9 cellular contexts compared by ENCODE assay signal in the genomic region with DNA sequence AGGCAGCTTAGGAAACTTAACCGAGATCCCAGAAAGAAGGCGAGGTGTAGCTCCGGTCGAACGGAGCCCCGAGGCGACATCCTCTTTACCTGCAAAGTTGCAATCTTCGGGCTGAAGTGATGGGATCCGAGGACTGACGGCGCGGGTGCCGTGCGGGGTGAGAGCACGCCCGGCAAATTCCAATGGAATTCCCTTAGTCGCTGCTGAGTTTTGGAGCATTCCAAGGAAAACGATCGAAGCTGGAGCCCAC. TPM values are rescaled to one million over a fixed set of nuclear protein-coding genes. Genes with fewer than 3 reads are reported as not detected.
A peak's percentile ranks its signal among the peaks of the same experiment; 100 is the strongest.
DNase-seq lines count a peak whose midpoint lies in the region; ATAC-seq and TF ChIP-seq lines count a peak whose summit lies in the region.
"Had no signal": no experiment of that assay in that cellular context is flagged by ENCODE, and none has a peak within 500 bp of the region (broad histone marks: within the 10 kb centered on the region; RNA-seq: fewer than 3 reads in every experiment).

No MANE protein-coding gene starts in this region.

- H3K36me3 ChIP-seq in GM23338 (ENCODE audit: insufficient read depth) = no peaks in the 10 kb centered on the region
- H3K36me3 ChIP-seq in rectal smooth muscle tissue (ENCODE audit: control insufficient read depth, insufficient read depth, low read length) = no peaks in the 10 kb centered on the region

- no peaks in the 10 kb centered on the region for H3F3A ChIP-seq in GM23338 (replicated peaks; ENCODE audit: low read depth)

- H3K27me3 Mint-ChIP-seq in GM23338 (ENCODE audit: insufficient read depth, low read depth, poor library complexity) = peaks cover 10% of the 10 kb centered on the region
- peaks cover 25% of the 10 kb centered on the region for H3K27me3 Mint-ChIP-seq in activated T-helper 17 cell treated with anti-CD3 and anti-CD28 coated beads, Interleukin-2, amount 50 U/mL, for 72 hours
- H3K27me3 Mint-ChIP-seq in activated T-cell treated with anti-CD3 and anti-CD28 coated beads, Interleukin-2, amount 50 U/mL, for 24 hours = peaks cover 38% of the 10 kb centered on the region

- H3K9me2 ChIP-seq in GM23338 (ENCODE audit: insufficient read depth) = no peaks in the 10 kb centered on the region

- no peak overlapping the region for H3K27ac ChIP-seq in GM23338 (ENCODE audit: low read depth)
- H3K27ac ChIP-seq in right cardiac atrium (ENCODE audit: low read length) = no peak overlapping the region
- H3K27ac ChIP-seq in rectal smooth muscle tissue (ENCODE audit: low read depth, low read length) = peak overlapping the region; percentile 43

- H3K9me3 Mint-ChIP-seq in GM23338 = peaks cover 3% of the 10 kb centered on the region; the same call in 1 of the 3 replicates
- no peaks in the 10 kb centered on the region for H3K9me3 Mint-ChIP-seq in activated T-helper 17 cell treated with anti-CD3 and anti-CD28 coated beads, Interleukin-2, amount 50 U/mL, for 72 hours
- H3K9me3 Mint-ChIP-seq in activated T-cell treated with anti-CD3 and anti-CD28 coated beads, Interleukin-2, amount 50 U/mL, for 24 hours = no peaks in the 10 kb centered on the region

- H3K4me1 ChIP-seq in GM23338 (ENCODE audit: insufficient read depth) (peaks cover 13% of the 10 kb centered on the region), right cardiac atrium (ENCODE audit: control insufficient read depth, insufficient read depth, low read length) (no peaks in the 10 kb centered on the region), rectal smooth muscle tissue (ENCODE audit: control insufficient read depth, insufficient read depth, low read length) (no peaks in the 10 kb centered on the region)

- H3K4me1 Mint-ChIP-seq in GM23338 = peaks cover 23% of the 10 kb centered on the region
- peaks cover 4% of the 10 kb centered on the region for H3K4me1 Mint-ChIP-seq in activated T-helper 17 cell treated with anti-CD3 and anti-CD28 coated beads, Interleukin-2, amount 50 U/mL, for 72 hours
- peaks cover 7% of the 10 kb centered on the region for H3K4me1 Mint-ChIP-seq in activated T-cell treated with anti-CD3 and anti-CD28 coated beads, Interleukin-2, amount 50 U/mL, for 24 hours (ENCODE audit: low read depth)

- no peaks in the 10 kb centered on the region; the same call in 2 of the 3 replicates for H3K36me3 Mint-ChIP-seq in GM23338 (ENCODE audit: low read depth)
- peaks cover 5% of the 10 kb centered on the region for H3K36me3 Mint-ChIP-seq in activated T-helper 17 cell treated with anti-CD3 and anti-CD28 coated beads, Interleukin-2, amount 50 U/mL, for 72 hours (ENCODE audit: low read depth)
- no peaks in the 10 kb centered on the region for H3K36me3 Mint-ChIP-seq in activated T-cell treated with anti-CD3 and anti-CD28 coated beads, Interleukin-2, amount 50 U/mL, for 24 hours (ENCODE audit: low read depth)

- peak overlapping the region; percentile 93 for H3K4me2 ChIP-seq in GM23338

- no peak for TF ChIP-seq CTCF in GM23338 (conservative IDR thresholded peaks at IDR 0.05; ENCODE audit: low read depth in 2 of 2)

- peak overlapping the region; percentile 28; the same call in 1 of the 2 replicates for H3K27ac Mint-ChIP-seq in GM23338
- H3K27ac Mint-ChIP-seq in activated T-helper 17 cell treated with anti-CD3 and anti-CD28 coated beads, Interleukin-2, amount 50 U/mL, for 72 hours = no peak overlapping the region
- H3K27ac Mint-ChIP-seq in activated T-cell treated with anti-CD3 and anti-CD28 coated beads, Interleukin-2, amount 50 U/mL, for 24 hours = no peak overlapping the region

- intact Hi-C loops in right cardiac atrium (cut with DNase I) = no loop called here

- ATAC-seq in GM23338 (peak; percentile 52), right cardiac atrium (peak in 1 of 2 donors; percentile 27), HG02763 (IDR thresholded peaks at IDR 0.05; ENCODE audit: unreplicated experiment) (no peak)
- ATAC-seq in activated T-helper 17 cell treated with anti-CD3 and anti-CD28 coated beads, Interleukin-2, amount 50 U/mL, for 72 hours (replicated peaks) = no peak
- ATAC-seq: HCT116 had no signal

- H3K9me3 ChIP-seq in right cardiac atrium (ENCODE audit: control insufficient read depth, low read length) = no peaks in the 10 kb centered on the region

- H3K79me2 ChIP-seq in GM23338 (replicated peaks; ENCODE audit: insufficient read depth) = no peaks in the 10 kb centered on the region; the same call in 1 of the 2 replicates

- H2AFZ ChIP-seq in GM23338 = peak overlapping the region; percentile 98

- WGBS in right cardiac atrium = under 1% methylated on average over 19 of the region's 19 CpGs

- DNase-seq in GM23338 (ENCODE audit: low spot score) (peak; percentile 70), right cardiac atrium (peak in 1 of 3 donors; percentile 37), NCI-H2171 treated with DMSO at 0.1 percent for 48 hours (lab: John Stamatoyannopoulos, UW) (no peak)
- no peak for DNase-seq in stimulated activated CD4-positive, alpha-beta T cell treated with anti-CD3 and anti-CD28 coated beads, Interleukin-2, amount 100 ng/mL, for 48 hours
- no peak for DNase-seq in activated T-cell treated with anti-CD3 and anti-CD28 coated beads, Interleukin-2, amount 50 U/mL, for 24 hours

- H3K9ac ChIP-seq in rectal smooth muscle tissue (ENCODE audit: low read length) = no peak overlapping the region

- peak overlapping the region; percentile 86 for H3K4me3 Mint-ChIP-seq in GM23338
- H3K4me3 Mint-ChIP-seq in activated T-helper 17 cell treated with anti-CD3 and anti-CD28 coated beads, Interleukin-2, amount 50 U/mL, for 72 hours = peak overlapping the region; percentile 26
- H3K4me3 Mint-ChIP-seq in activated T-cell treated with anti-CD3 and anti-CD28 coated beads, Interleukin-2, amount 50 U/mL, for 24 hours = no peak overlapping the region

- H3K4me3 ChIP-seq in GM23338 (peak overlapping the region; percentile 74), right cardiac atrium (ENCODE audit: low read length) (peak overlapping the region; percentile 42), rectal smooth muscle tissue (ENCODE audit: low read length) (peak overlapping the region; percentile 82)

- H3K27me3 ChIP-seq in GM23338 (ENCODE audit: insufficient read depth) (peaks cover 28% of the 10 kb centered on the region), right cardiac atrium (ENCODE audit: control insufficient read depth, insufficient read depth) (no peaks in the 10 kb centered on the region), rectal smooth muscle tissue (ENCODE audit: control insufficient read depth, insufficient read depth, low read length) (no peaks in the 10 kb centered on the region)

- no peaks in the 10 kb centered on the region for H4K20me1 ChIP-seq in GM23338 (replicated peaks; ENCODE audit: insufficient read depth)

RNA-seq across cellular contexts. Expression of gene TRPC4, which starts 0.1 kb away (rescaled TPM):
- 1.9 and 2.1 TPM in 2 replicates for total RNA-seq in GM23338 (2014; rRNA removed; shearing (Covaris generic))
- polyA plus RNA-seq in GM23338 (2016; fragmentation: Nextera tagmentation; extraction: Ambion mirVana) = 1.1 TPM in 2 replicates
- not detected for total RNA-seq in activated T-helper 17 cell treated with anti-CD3 and anti-CD28 coated beads, Interleukin-2, amount 50 U/mL, for 72 hours
- 1 to 10 TPM; 3.2 to 4.6 (median 4.3) TPM for total RNA-seq in right cardiac atrium
- polyA plus RNA-seq in right cardiac atrium = 1.4 TPM
